Comparison of ENCODE assay signal across 28 cellular contexts in genomic region chrX:84259868-84260267, GRCh38.
"Had no signal": no experiment of that assay in that cellular context is flagged by ENCODE, and none has a peak within 500 bp of the region (broad histone marks: within the 10 kb centered on the region; RNA-seq: fewer than 3 reads in every experiment).

No MANE protein-coding gene starts in this region.

- H3K9me3 Mint-ChIP-seq: stimulated activated naive CD8-positive, alpha-beta T cell treated with anti-CD3 and anti-CD28 coated beads, Interleukin-15, Interleukin-2, amounts not matched to agents 100 ng/mL and 50 ng/mL, for 24 hours had no signal

- ATAC-seq: esophagus mucosa; gastrocnemius medialis; left cardiac atrium; left lung; mucosa of descending colon; natural killer cell treated with Interleukin-12 subunit alpha and Interleukin-12 subunit beta and Interleukin-15 and Interleukin-18, amount 100 ng/mL, for 72 hours; right lobe of liver; stimulated activated naive B cell treated with anti-CD40 and anti-IgM and Interleukin-4, amounts not matched to agents 10 μg/mL and 1 μg/mL and 100 μg/mL, for 72 hours had no signal

- FAIRE-seq: small intestine, urothelium cell line had no signal

- H3K4me2 ChIP-seq: hepatocyte had no signal

- H3K4me1 Mint-ChIP-seq: mesothelial cell of epicardium, naive B cell, neural crest cell had no signal

- H3K27ac ChIP-seq: epithelial cell of prostate, gastrocnemius medialis, hepatocyte, left lung, parathyroid adenoma, right lobe of liver, thoracic aorta, tibial nerve, upper lobe of left lung had no signal

- H3K27me3 Mint-ChIP-seq: naive B cell; natural killer cell treated with Interleukin-12 subunit alpha and Interleukin-12 subunit beta and Interleukin-15 and Interleukin-18, amount 100 ng/mL, for 72 hours; progenitor cell of endocrine pancreas; stimulated activated naive B cell treated with anti-CD40 and anti-IgM and Interleukin-4, amounts not matched to agents 10 μg/mL and 1 μg/mL and 100 μg/mL, for 72 hours; stimulated activated naive CD8-positive, alpha-beta T cell treated with anti-CD3 and anti-CD28 coated beads, Interleukin-15, Interleukin-2, amounts not matched to agents 100 ng/mL and 50 ng/mL, for 24 hours had no signal

- H3K4me3 Mint-ChIP-seq: endodermal cell; mesothelial cell of epicardium; naive B cell; natural killer cell treated with Interleukin-12 subunit alpha and Interleukin-12 subunit beta and Interleukin-15 and Interleukin-18, amount 100 ng/mL, for 72 hours; neural crest cell; stimulated activated naive B cell treated with anti-CD40 and anti-IgM and Interleukin-4, amounts not matched to agents 10 μg/mL and 1 μg/mL and 100 μg/mL, for 72 hours; stimulated activated naive CD8-positive, alpha-beta T cell treated with anti-CD3 and anti-CD28 coated beads, Interleukin-15, Interleukin-2, amounts not matched to agents 100 ng/mL and 50 ng/mL, for 24 hours had no signal

- DNase-seq: effector CD8-positive, alpha-beta T cell; endodermal cell; foreskin fibroblast; gastrocnemius medialis; head of caudate nucleus; left cardiac atrium; left lung; mesenchymal stem cell; mucosa of descending colon; naive B cell; right lobe of liver; small intestine; stimulated activated CD4-positive, alpha-beta T cell treated with anti-CD3 and anti-CD28 coated beads, Interleukin-15, amount 100 ng/mL, for 24 hours; stimulated activated CD4-positive, alpha-beta T cell treated with anti-CD3 and anti-CD28 coated beads, Interleukin-2, amount 100 ng/mL, for 48 hours; stimulated activated naive B cell treated with anti-CD40 and anti-IgM and Interleukin-4, amounts not matched to agents 10 μg/mL and 1 μg/mL and 100 μg/mL, for 72 hours; upper lobe of left lung had no signal

- H3K27me3 ChIP-seq: gastrocnemius medialis, hepatocyte, left lung, right lobe of liver, tibial nerve, upper lobe of left lung had no signal

- H3K9ac ChIP-seq: parathyroid adenoma had no signal

- H3K79me2 ChIP-seq: hepatocyte, parathyroid adenoma had no signal

- H3K4me3 ChIP-seq: gastrocnemius medialis, hepatocyte, left lung, mucosa of descending colon, right lobe of liver, thoracic aorta, tibial nerve, upper lobe of left lung had no signal

- H3K9me3 ChIP-seq: gastrocnemius medialis, left lung, mucosa of descending colon, right lobe of liver, thoracic aorta, tibial nerve had no signal

- H3K36me3 Mint-ChIP-seq: mesothelial cell of epicardium; naive B cell; stimulated activated naive B cell treated with anti-CD40 and anti-IgM and Interleukin-4, amounts not matched to agents 10 μg/mL and 1 μg/mL and 100 μg/mL, for 72 hours had no signal

- H3K27ac Mint-ChIP-seq: endodermal cell; mesothelial cell of epicardium; naive B cell; natural killer cell treated with Interleukin-12 subunit alpha and Interleukin-12 subunit beta and Interleukin-15 and Interleukin-18, amount 100 ng/mL, for 72 hours; progenitor cell of endocrine pancreas; stimulated activated naive B cell treated with anti-CD40 and anti-IgM and Interleukin-4, amounts not matched to agents 10 μg/mL and 1 μg/mL and 100 μg/mL, for 72 hours; stimulated activated naive CD8-positive, alpha-beta T cell treated with anti-CD3 and anti-CD28 coated beads, Interleukin-15, Interleukin-2, amounts not matched to agents 100 ng/mL and 50 ng/mL, for 24 hours had no signal

- H2AFZ ChIP-seq: hepatocyte, parathyroid adenoma had no signal

- H3K4me1 ChIP-seq: gastrocnemius medialis, left lung, parathyroid adenoma, right lobe of liver, tibial nerve, upper lobe of left lung had no signal

- H3K36me3 ChIP-seq: gastrocnemius medialis, left lung, right lobe of liver, thoracic aorta, tibial nerve, upper lobe of left lung had no signal
